ENCODE assay signal across 17 cellular contexts in the genomic region with DNA sequence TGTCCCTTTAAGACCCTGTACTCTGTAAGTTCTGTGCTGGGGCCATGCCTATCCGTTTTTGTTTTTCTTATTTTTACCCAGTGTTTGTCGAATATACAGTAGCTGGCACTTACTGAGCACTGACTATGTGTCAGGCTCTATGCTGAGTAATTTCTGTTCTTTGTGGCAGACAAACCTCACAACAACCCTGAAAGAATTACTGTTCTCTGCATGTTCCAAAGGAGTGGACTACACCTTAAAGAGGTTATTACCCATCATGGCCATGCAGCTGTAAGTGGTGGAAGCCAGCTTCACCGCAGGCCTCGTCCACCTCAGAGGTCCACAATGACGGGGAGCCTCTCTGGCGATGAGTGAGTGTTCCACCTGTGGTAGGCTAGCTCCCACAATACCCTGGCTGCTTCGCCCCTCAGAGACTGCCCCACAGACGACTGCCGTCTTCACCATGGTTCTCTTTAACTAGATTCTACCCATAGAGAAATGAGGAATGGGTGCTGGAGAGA. TPM values are rescaled to one million over a fixed set of nuclear protein-coding genes. Genes with fewer than 3 reads are reported as not detected.
A peak's percentile ranks its signal among the peaks of the same experiment; 100 is the strongest.
DNase-seq lines count a peak whose midpoint lies in the region; ATAC-seq and FAIRE-seq lines count a peak whose summit lies in the region.
"Had no signal": no experiment of that assay in that cellular context is flagged by ENCODE, and none has a peak within 500 bp of the region (broad histone marks: within the 10 kb centered on the region; RNA-seq: fewer than 3 reads in every experiment).

No MANE protein-coding gene starts in this region.

- POLR2A ChIA-PET in activated CD4-positive, alpha-beta T cell treated with anti-CD3 and anti-CD28 coated beads for 36 hours (lab: Charles Lee), result interaction anchor here (0.7 kb wide), 1 partner anchor 116 kb away, joined by 4 read pairs; no protein-coding TSS in a partner anchor

- CTCF ChIA-PET in activated CD4-positive, alpha-beta T cell treated with anti-CD3 and anti-CD28 coated beads for 36 hours (lab: Charles Lee), result interaction anchor here (0.6 to 1.7 kb wide), 4 partner anchors 9 to 307 kb away, joined by 3 to 5 read pairs (median 4); no protein-coding TSS in a partner anchor

- H3K4me1 Mint-ChIP-seq in activated CD4-positive, alpha-beta T cell treated with anti-CD3 and anti-CD28 coated beads for 36 hours, result peaks cover 68% of the 10 kb centered on the region

- H3K36me3 ChIP-seq in mesenchymal stem cell (ENCODE audit: control insufficient read depth in 1 of 2, insufficient read depth in 2 of 2, low read depth in 1 of 2, low read length in 2 of 2), result no peaks in the 10 kb centered on the region

- no peak overlapping the region for H2AFZ ChIP-seq in mesenchymal stem cell (ENCODE audit: low read depth, low read length)

- no peak overlapping the region for H3K4me3 Mint-ChIP-seq in activated CD4-positive, alpha-beta T cell treated with anti-CD3 and anti-CD28 coated beads for 36 hours
- H3K4me3 Mint-ChIP-seq: CD4-positive, CD25-positive, alpha-beta regulatory T cell had no signal

- H3K9ac ChIP-seq in mesenchymal stem cell (ENCODE audit: low read length), result no peak overlapping the region

- no peak overlapping the region for H3K14ac ChIP-seq in mesenchymal stem cell (ENCODE audit: low read length in 2 of 2)

- no peaks in the 10 kb centered on the region for H3K9me3 Mint-ChIP-seq in activated CD4-positive, alpha-beta T cell treated with anti-CD3 and anti-CD28 coated beads for 36 hours (ENCODE audit: low read depth)

- no peak for FAIRE-seq in GM19239 (lab: Jason Lieb, UNC)
- FAIRE-seq: astrocyte, H1 had no signal

- H2BK120ac ChIP-seq in mesenchymal stem cell (ENCODE audit: low read depth, low read length), result no peak overlapping the region

- H3K9me3 ChIP-seq in mesenchymal stem cell (ENCODE audit: control insufficient read depth, low read length), result no peaks in the 10 kb centered on the region

- H3K4ac ChIP-seq in mesenchymal stem cell (ENCODE audit: low read depth in 1 of 2, low read length in 2 of 2), result no peak overlapping the region

- no peak overlapping the region for H2BK5ac ChIP-seq in mesenchymal stem cell (ENCODE audit: low read depth, low read length, poor library complexity, severe bottlenecking)

- H3K4me2 ChIP-seq in mesenchymal stem cell (ENCODE audit: low read length, poor library complexity, severe bottlenecking), result no peak overlapping the region

- no peaks in the 10 kb centered on the region for H3K4me1 ChIP-seq in mesenchymal stem cell (ENCODE audit: control insufficient read depth, insufficient read depth, low read depth, low read length)

- H2BK12ac ChIP-seq in mesenchymal stem cell (ENCODE audit: low read length in 2 of 2), result no peak overlapping the region

- peak overlapping the region; percentile 81 for H4K8ac ChIP-seq in mesenchymal stem cell (ENCODE audit: low read length)

- H2BK15ac ChIP-seq in mesenchymal stem cell (ENCODE audit: low read depth, poor library complexity, severe bottlenecking), result no peak overlapping the region

- peak; percentile 38 for DNase-seq in activated CD4-positive, alpha-beta T cell treated with anti-CD3 and anti-CD28 coated beads for 36 hours
- DNase-seq in activated CD4-positive, alpha-beta T cell treated with anti-CD3 and anti-CD28 coated beads, Interleukin-2, amount 50 U/mL, for 1 hour, result no peak
- DNase-seq in mesenchymal stem cell, result no peak
- DNase-seq in GM19239 (ENCODE audit: insufficient read length, low spot score), result no peak
- DNase-seq in stimulated activated naive CD4-positive, alpha-beta T cell (lab: John Stamatoyannopoulos, UW), result no peak
- DNase-seq: 8988T; CD4-positive, CD25-positive, alpha-beta regulatory T cell; dorsolateral prefrontal cortex; NCI-H1694 treated with DMSO at 0.1 percent for 48 hours; occipital lobe had no signal

- peaks cover 0 to 22% of the 10 kb centered on the region in 2 experiments for H3K27me3 ChIP-seq in mesenchymal stem cell (ENCODE audit: control insufficient read depth in 1 of 2, insufficient read depth in 1 of 2, low read length in 2 of 2)
- H3K27me3 ChIP-seq: dorsolateral prefrontal cortex had no signal

- H4K91ac ChIP-seq in mesenchymal stem cell (ENCODE audit: low read length), result no peak overlapping the region

- H3K27ac Mint-ChIP-seq in activated CD4-positive, alpha-beta T cell treated with anti-CD3 and anti-CD28 coated beads for 36 hours, result no peak overlapping the region

- no peaks in the 10 kb centered on the region for H3K27me3 Mint-ChIP-seq in activated CD4-positive, alpha-beta T cell treated with anti-CD3 and anti-CD28 coated beads for 36 hours
- H3K27me3 Mint-ChIP-seq: CD4-positive, CD25-positive, alpha-beta regulatory T cell had no signal

- H2AK5ac ChIP-seq in mesenchymal stem cell (ENCODE audit: low read length, severe bottlenecking), result no peak overlapping the region

- ATAC-seq in activated CD4-positive, alpha-beta T cell treated with anti-CD3 and anti-CD28 coated beads for 36 hours, result peak; percentile 47
- ATAC-seq in GM19463 (IDR thresholded peaks at IDR 0.05; ENCODE audit: unreplicated experiment), result peak; percentile 55
- peak; percentile 53 for ATAC-seq in HG03039 (IDR thresholded peaks at IDR 0.05; ENCODE audit: unreplicated experiment)
- no peak for ATAC-seq in GM21825 (IDR thresholded peaks at IDR 0.05; ENCODE audit: unreplicated experiment)

- H3K36me3 Mint-ChIP-seq in activated CD4-positive, alpha-beta T cell treated with anti-CD3 and anti-CD28 coated beads for 36 hours (ENCODE audit: low read depth), result no peaks in the 10 kb centered on the region
- H3K36me3 Mint-ChIP-seq: CD4-positive, CD25-positive, alpha-beta regulatory T cell had no signal

- 84% methylated on average over 5 of the region's 9 CpGs for WGBS in mesenchymal stem cell

- no peak overlapping the region for H3K23ac ChIP-seq in mesenchymal stem cell (ENCODE audit: low read length in 2 of 2)

- intact Hi-C loops in activated CD4-positive, alpha-beta T cell treated with anti-CD3 and anti-CD28 coated beads for 36 hours (cut with DNase I, micrococcal nuclease), result loop anchor here (2.0 to 10.0 kb wide), 7 partner anchors 31 to 1531 kb away; a partner anchor contains a TSS

- no peak overlapping the region for H3K4me3 ChIP-seq in mesenchymal stem cell (ENCODE audit: insufficient read depth in 1 of 2, low read depth in 1 of 2, low read length in 2 of 2)
- H3K4me3 ChIP-seq: dorsolateral prefrontal cortex, SK-N-MC, skin epidermis had no signal

- no peak overlapping the region for H3K18ac ChIP-seq in mesenchymal stem cell (ENCODE audit: low read depth in 1 of 2, low read length in 2 of 2)

- H3K79me1 ChIP-seq in mesenchymal stem cell (replicated peaks; ENCODE audit: low read length, poor library complexity, severe bottlenecking), result no peaks in the 10 kb centered on the region

- H3K27ac ChIP-seq in mesenchymal stem cell (ENCODE audit: low read length, poor library complexity, severe bottlenecking), result no peak overlapping the region
- H3K27ac ChIP-seq: dorsolateral prefrontal cortex, SK-N-MC, skin epidermis had no signal

RNA-seq across cellular contexts. Expression of a gene that starts 30.1 kb away (rescaled TPM):
- under 1 TPM; 0.05 to 0.40 TPM for total RNA-seq in activated CD4-positive, alpha-beta T cell treated with anti-CD3 and anti-CD28 coated beads for 36 hours
- 0.68 TPM for polyA plus RNA-seq in mesenchymal stem cell (2013, experiment 1 of 2)
- polyA plus RNA-seq in mesenchymal stem cell (2013, experiment 2 of 2), result 0.55 TPM

RNA-seq across cellular contexts. Expression of a gene that starts 46.6 kb away (rescaled TPM):
- 10 to 100 TPM; 76.8 to 83.5 TPM for total RNA-seq in activated CD4-positive, alpha-beta T cell treated with anti-CD3 and anti-CD28 coated beads for 36 hours
- 19.1 TPM for polyA plus RNA-seq in mesenchymal stem cell (2013, experiment 1 of 2)
- 19.0 TPM for polyA plus RNA-seq in mesenchymal stem cell (2013, experiment 2 of 2)
